In genomic region chr6:21937466-21937865, GRCh38 we compare ENCODE assay signal across 1 cellular context.
TF ChIP-seq lines count a peak whose summit lies in the region.

No MANE protein-coding gene starts in this region.

TF ChIP-seq in IMR-90, 13 proteins besides CTCF, POLR2A, EP300 and RAD21 (continued from another document):
- TF ChIP-seq NFE2L2 (IDR thresholded peaks at IDR 0.05; ENCODE audit: low read depth, low read length) (no peak), BHLHE40 (IDR thresholded peaks at IDR 0.05; ENCODE audit: low read depth, low read length) (no peak), SMC3 (IDR thresholded peaks at IDR 0.05; ENCODE audit: low read depth, low read length) (no peak), FOS (IDR thresholded peaks at IDR 0.05; ENCODE audit: low read depth, low read length) (no peak), CEBPB (IDR thresholded peaks at IDR 0.05; ENCODE audit: low read depth, low read length) (no peak)
